ENCODE assay signal across 8 cellular contexts in genomic region chr4:6470502-6471302, GRCh38. TPM values are rescaled to one million over a fixed set of nuclear protein-coding genes. Genes with fewer than 3 reads are reported as not detected.
DNase-seq lines count a peak whose midpoint lies in the region; ATAC-seq and TF ChIP-seq lines count a peak whose summit lies in the region.

No MANE protein-coding gene starts in this region.

- H3K4me3 ChIP-seq in Peyer's patch (peak overlapping the region in 3 of 4 donors; percentile 31 to 42 (median 37)), lower lobe of right lung (peak overlapping the region; percentile 43), suprapubic skin (peak overlapping the region; percentile 59)

- intact Hi-C loops in lower lobe of right lung (cut with DNase I) = no loop called here

- TF ChIP-seq EP300 in suprapubic skin (IDR thresholded peaks at IDR 0.05) = no peak

- WGBS in suprapubic skin = 0% methylated on average over 16 of the region's 85 CpGs

- peak overlapping the region in 1 of 2 donors; percentile 32 for H3K27ac Mint-ChIP-seq in effector memory CD8-positive, alpha-beta T cell

- ATAC-seq in effector memory CD8-positive, alpha-beta T cell (replicated peaks) = peak; percentile 21
- peak; percentile 45 to 60 for ATAC-seq in lower lobe of right lung
- ATAC-seq in HG02623 (IDR thresholded peaks at IDR 0.05; ENCODE audit: unreplicated experiment) = no peak
- ATAC-seq in GM21423 (IDR thresholded peaks at IDR 0.05; ENCODE audit: unreplicated experiment) = no peak

- TF ChIP-seq POLR2A in Peyer's patch (IDR thresholded peaks at IDR 0.05) (no peak), suprapubic skin (IDR thresholded peaks at IDR 0.05) (no peak)

- H3K36me3 ChIP-seq in Peyer's patch (no peaks in the 10 kb centered on the region), lower lobe of right lung (no peaks in the 10 kb centered on the region), suprapubic skin (no peaks in the 10 kb centered on the region)

- peaks cover 0 to 8% of the 10 kb centered on the region in 2 donors for H3K4me1 Mint-ChIP-seq in effector memory CD8-positive, alpha-beta T cell (ENCODE audit: low read depth in 2 of 2)

- H3K36me3 Mint-ChIP-seq in effector memory CD8-positive, alpha-beta T cell (ENCODE audit: insufficient read depth) = no peaks in the 10 kb centered on the region

- peak overlapping the region; percentile 55 to 62 for H3K4me3 Mint-ChIP-seq in effector memory CD8-positive, alpha-beta T cell

- H3K4me1 ChIP-seq in Peyer's patch (peaks cover 0 to 18% (median 0%) of the 10 kb centered on the region in 4 donors), lower lobe of right lung (peaks cover 14% of the 10 kb centered on the region), suprapubic skin (peaks cover 37% of the 10 kb centered on the region)

- H3K9me3 ChIP-seq in Peyer's patch (peaks cover 0 to 5% (median 0%) of the 10 kb centered on the region in 4 donors), lower lobe of right lung (no peaks in the 10 kb centered on the region), suprapubic skin (no peaks in the 10 kb centered on the region)

- peak; percentile 81 for DNase-seq in GM03348 (ENCODE audit: low spot score)
- DNase-seq in Peyer's patch = peak in 2 of 3 donors; percentile 44 to 46
- no peak for DNase-seq in effector memory CD8-positive, alpha-beta T cell
- DNase-seq in lower lobe of right lung = no peak
- peak; percentile 58 to 74 for DNase-seq in suprapubic skin (ENCODE audit: low spot score in 2 of 2)
- DNase-seq in mesenteric fat pad (ENCODE audit: low spot score) = no peak

- no peaks in the 10 kb centered on the region for H3K9me3 Mint-ChIP-seq in effector memory CD8-positive, alpha-beta T cell

- TF ChIP-seq CTCF in Peyer's patch (IDR thresholded peaks at IDR 0.05) (no peak), lower lobe of right lung (IDR thresholded peaks at IDR 0.05) (no peak), suprapubic skin (IDR thresholded peaks at IDR 0.05) (no peak)

- no peak overlapping the region for H3K27ac ChIP-seq in Peyer's patch
- H3K27ac ChIP-seq in lower lobe of right lung = no peak overlapping the region
- no peak overlapping the region for H3K27ac ChIP-seq in suprapubic skin

- H3K27me3 Mint-ChIP-seq in effector memory CD8-positive, alpha-beta T cell = peaks cover 71 to 80% of the 10 kb centered on the region in 2 donors

- peaks cover 0 to 10% of the 10 kb centered on the region in 2 donors for H3K27me3 ChIP-seq in Peyer's patch
- H3K27me3 ChIP-seq in lower lobe of right lung (ENCODE audit: low read depth) = peaks cover 72% of the 10 kb centered on the region
- peaks cover 65% of the 10 kb centered on the region for H3K27me3 ChIP-seq in suprapubic skin

RNA-seq across cellular contexts. Expression of gene PPP2R2C, which starts 1.7 kb away (rescaled TPM):
- total RNA-seq in Peyer's patch = 1 to 10 TPM in 1 of 4 donors, under 1 TPM in 1, not detected in 2; 0.27 to 4.1 TPM
- total RNA-seq in lower lobe of right lung = not detected
- total RNA-seq in suprapubic skin = 10 to 100 TPM; 42.5 to 81.5 (median 61.0) TPM
- total RNA-seq in mesenteric fat pad = 1.1 TPM

Comparison
In these comparisons a context has a peak if more than half of its experiments do, and no peak if none do; other contexts are left out.
1. DNase-seq: peak in GM03348 (single experiment), Peyer's patch (2 of 3) and suprapubic skin (2 of 2); none in effector memory CD8-positive, alpha-beta T cell (0 of 3), lower lobe of right lung (single experiment) and mesenteric fat pad (single experiment).
2. ATAC-seq: peak in effector memory CD8-positive, alpha-beta T cell (single experiment) and lower lobe of right lung (2 of 2); none in HG02623 (single experiment) and GM21423 (single experiment).
3. RNA of gene PPP2R2C, which starts 1.7 kb away (total RNA-seq): 42.5 to 81.5 TPM in suprapubic skin; 1.1 TPM in mesenteric fat pad (single experiment), 0.27 to 4.1 TPM in Peyer's patch and not detected in lower lobe of right lung (single experiment); every median in the first group is over 4 times any median in the second.
4. Peak in every context shown above with its lines, with median percentiles within 50 percentile points of each other: H3K4me3 ChIP-seq.